Comparison of ENCODE assay signal across 8 cellular contexts in genomic region chr5:93915142-93915553, GRCh38.
DNase-seq lines count a peak whose midpoint lies in the region; ATAC-seq, FAIRE-seq and TF ChIP-seq lines count a peak whose summit lies in the region.

No MANE protein-coding gene starts in this region.

- ATAC-seq in GM18858 (IDR thresholded peaks at IDR 0.05; ENCODE audit: unreplicated experiment) (peak; percentile 64), HG03135 (IDR thresholded peaks at IDR 0.05; ENCODE audit: unreplicated experiment) (no peak), GM19467 (IDR thresholded peaks at IDR 0.05; ENCODE audit: unreplicated experiment) (no peak)

- H3K27ac ChIP-seq in WERI-Rb-1, result no peak overlapping the region

- H3K36me3 ChIP-seq in WERI-Rb-1, result no peaks in the 10 kb centered on the region

- DNase-seq in CD1c-positive myeloid dendritic cell (ENCODE audit: extremely low spot score), result peak; percentile 55
- DNase-seq in LHCN-M2 (ENCODE audit: low read depth), result peak; percentile 59
- DNase-seq in WERI-Rb-1, result no peak
- peak; percentile 72 for DNase-seq in iris pigment epithelial cell (ENCODE audit: low read depth)
- DNase-seq in urothelium cell line (ENCODE audit: low spot score), result peak; percentile 16

- FAIRE-seq in urothelium cell line (lab: Jason Lieb, UNC), result no peak

- H3K27me3 ChIP-seq in WERI-Rb-1 (ENCODE audit: insufficient read depth, low read depth, severe bottlenecking), result no peaks in the 10 kb centered on the region

- peak; percentile 15; the same call in 1 of the 2 replicates for TF ChIP-seq CTCF in WERI-Rb-1 (IDR thresholded peaks at IDR 0.05; ENCODE audit: low read depth, low read length)

- H3K9me3 ChIP-seq in WERI-Rb-1 (ENCODE audit: severe bottlenecking), result peaks cover 4% of the 10 kb centered on the region

- no peak overlapping the region for H3K4me3 ChIP-seq in WERI-Rb-1 (ENCODE audit: low read depth, low read length)
